ENCODE assay signal across 8 cellular contexts in the genomic region with DNA sequence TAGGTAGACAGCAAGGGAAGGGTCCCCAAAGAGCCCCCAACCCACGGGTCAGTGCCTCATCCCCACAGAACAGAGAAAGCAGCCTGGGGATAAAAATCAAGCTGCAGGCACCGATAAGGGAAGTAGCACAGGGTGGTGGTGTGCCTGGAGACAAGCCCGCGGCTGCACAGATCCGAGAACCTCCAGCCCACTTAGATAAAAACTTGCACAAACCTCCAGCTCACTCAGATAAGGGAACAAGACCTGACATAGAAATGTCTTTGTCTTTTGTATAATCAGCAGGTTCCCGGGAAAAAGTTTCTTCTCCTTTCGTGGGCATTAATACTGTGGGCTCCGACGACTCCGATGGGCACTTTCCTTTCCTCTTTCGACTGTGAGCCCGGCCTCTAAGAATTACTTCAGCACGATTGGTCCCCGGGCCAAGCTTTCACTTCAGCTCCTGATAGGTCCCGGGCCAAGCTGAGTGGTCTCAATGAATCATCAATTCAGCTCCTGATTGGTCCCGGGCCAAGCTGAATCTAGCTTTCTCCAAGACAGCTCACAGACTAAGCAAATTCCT. TPM values are rescaled to one million over a fixed set of nuclear protein-coding genes. Genes with fewer than 3 reads are reported as not detected.
DNase-seq lines count a peak whose midpoint lies in the region; ATAC-seq and TF ChIP-seq lines count a peak whose summit lies in the region.

No MANE protein-coding gene starts in this region.

- ATAC-seq in HG02981 (IDR thresholded peaks at IDR 0.05; ENCODE audit: unreplicated experiment), result peak; percentile 64
- no peak for ATAC-seq in HG02798 (IDR thresholded peaks at IDR 0.05; ENCODE audit: poor library complexity, unreplicated experiment)
- no peak for ATAC-seq in GM19324 (IDR thresholded peaks at IDR 0.05; ENCODE audit: low FRiP score, unreplicated experiment)

- peak overlapping the region; percentile 71 to 74 for H3K4me3 Mint-ChIP-seq in CD14-positive monocyte

- no peaks in the 10 kb centered on the region for H3K9me3 Mint-ChIP-seq in CD14-positive monocyte

- peak overlapping the region; percentile 19 to 86 (median 57) for H3K27ac Mint-ChIP-seq in CD14-positive monocyte

- intact Hi-C loops in CD14-positive monocyte (cut with micrococcal nuclease), result loop anchor here in 1 of 2 donors (10.0 kb wide), 1 partner anchor 205 kb away; the partner anchor contains the start of genes APOO and CXorf58

- DNase-seq in CD14-positive monocyte (ENCODE audit: low spot score), result no peak
- DNase-seq in activated CD8-positive, alpha-beta memory T cell treated with anti-CD3 and anti-CD28 coated beads, Interleukin-2, amount 50 U/mL, for 4 hours, result peak; percentile 41
- peak; percentile 32 for DNase-seq in iPS-NIHi11 (ENCODE audit: low spot score)
- DNase-seq in NCI-H128 (lab: John Stamatoyannopoulos, UW; ENCODE audit: unreplicated experiment), result no peak
- DNase-seq in activated effector memory CD4-positive, alpha-beta T cell treated with anti-CD3 and anti-CD28 coated beads, Interleukin-2, amount 50 U/mL, for 16 hours, result no peak

- peaks cover 20 to 25% of the 10 kb centered on the region in 2 donors for H3K36me3 Mint-ChIP-seq in CD14-positive monocyte

- TF ChIP-seq CTCF in CD14-positive monocyte (IDR thresholded peaks at IDR 0.05), result no peak

- peaks cover 9% of the 10 kb centered on the region for H3K4me1 Mint-ChIP-seq in CD14-positive monocyte

- H3K27me3 Mint-ChIP-seq in CD14-positive monocyte (ENCODE audit: low read depth in 3 of 3), result peaks cover 0 to 26% (median 0%) of the 10 kb centered on the region in 3 donors

RNA-seq across cellular contexts. Expression of gene PRDX4, which starts 32.4 kb away (rescaled TPM):
- polyA plus RNA-seq in CD14-positive monocyte, result 10 to 100 TPM; 60.6 to 76.2 TPM

RNA-seq across cellular contexts. Expression of gene ACOT9, which starts 43.4 kb away (rescaled TPM):
- polyA plus RNA-seq in CD14-positive monocyte, result 10 to 100 TPM; 49.2 to 51.8 TPM

Comparison
In these comparisons a context has a peak if more than half of its experiments do, and no peak if none do; other contexts are left out.
1. DNase-seq: peak in activated CD8-positive, alpha-beta memory T cell treated with anti-CD3 and anti-CD28 coated beads, Interleukin-2, amount 50 U/mL, for 4 hours (single experiment) and iPS-NIHi11 (single experiment); none in CD14-positive monocyte (single experiment), NCI-H128 (single experiment) and activated effector memory CD4-positive, alpha-beta T cell treated with anti-CD3 and anti-CD28 coated beads, Interleukin-2, amount 50 U/mL, for 16 hours (single experiment).